ENCODE assay signal across 7 cellular contexts in genomic region chr1:85839459-85839858, GRCh38.
"Had no signal": no experiment of that assay in that cellular context is flagged by ENCODE, and none has a peak within 500 bp of the region (broad histone marks: within the 10 kb centered on the region; RNA-seq: fewer than 3 reads in every experiment).

No MANE protein-coding gene starts in this region.

- H3K36me3 ChIP-seq: HAP-1 had no signal

- H2AFZ ChIP-seq: GM23248 had no signal

- H3K9me3 ChIP-seq: HAP-1 had no signal

- DNase-seq: GM23248, GOT3, H7, IMR-90 had no signal

- H3K4me3 ChIP-seq: GM23248, HAP-1, K562 had no signal

- ATAC-seq: K562 had no signal

- H3K27ac ChIP-seq: GM23248 had no signal

- FAIRE-seq: HTR-8/SVneo, K562 had no signal

- H3K9ac ChIP-seq: GM23248 had no signal
